11 cellular contexts compared by ENCODE assay signal in the genomic region with DNA sequence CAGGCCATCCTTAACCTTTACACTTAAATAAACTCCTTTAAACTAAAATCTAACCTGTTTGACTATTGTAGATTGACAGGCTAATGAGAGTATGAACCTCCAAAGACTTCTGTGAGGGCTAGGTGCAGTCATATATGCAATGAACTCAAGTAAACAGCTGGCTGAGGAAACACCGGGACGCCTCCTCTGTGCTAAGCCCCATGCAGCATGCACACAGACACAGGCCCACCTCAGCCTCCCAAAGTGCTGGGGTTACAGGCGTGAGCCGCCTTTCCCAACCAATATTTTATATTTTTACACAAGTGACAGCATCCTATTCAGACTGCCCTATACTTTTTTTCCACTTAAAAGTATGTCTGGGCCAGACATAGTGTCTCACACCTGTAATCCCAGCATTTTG. TPM values are rescaled to one million over a fixed set of nuclear protein-coding genes. Genes with fewer than 3 reads are reported as not detected.
"Had no signal": no experiment of that assay in that cellular context is flagged by ENCODE, and none has a peak within 500 bp of the region (broad histone marks: within the 10 kb centered on the region; RNA-seq: fewer than 3 reads in every experiment).

No MANE protein-coding gene starts in this region.

- H3K9ac ChIP-seq: GM23248 had no signal

- H2AFZ ChIP-seq: GM23248 had no signal

- H3K36me3 ChIP-seq: HAP-1 had no signal

- H3K9me3 Mint-ChIP-seq: HFFc6 had no signal

- ATAC-seq: HCT116, K562 had no signal

- H3K27ac ChIP-seq: GM23248 had no signal

- H3K4me3 ChIP-seq: GM23248, HAP-1, K562 had no signal

- H3K27ac Mint-ChIP-seq: HFFc6 had no signal

- FAIRE-seq: HTR-8/SVneo, K562 had no signal

- DNase-seq: GM23248, GOT3, H7, HFFc6, IMR-90 had no signal

- H3K9me3 ChIP-seq: HAP-1 had no signal

- H3K4me3 Mint-ChIP-seq: HFFc6 had no signal

RNA-seq across cellular contexts. Expression of a gene that starts 1.5 kb away (rescaled TPM):
- total RNA-seq: GM23248, H4, H7, HFFc6, HT-29, IMR-90, K562 had no signal
- polyA plus RNA-seq: GM23248, IMR-90, K562 had no signal
